1 cellular context compared by ENCODE assay signal in genomic region chr6:124926435-124926834, GRCh38.
TF ChIP-seq lines count a peak whose summit lies in the region.

No MANE protein-coding gene starts in this region.

TF ChIP-seq in liver, 16 proteins besides CTCF, POLR2A, EP300 and RAD21 (continued from another document):
- TF ChIP-seq SP1 (IDR thresholded peaks at IDR 0.05) (peak; percentile 86), EGR1 (IDR thresholded peaks at IDR 0.05; ENCODE audit: low read depth in 2 of 2) (no peak), ATF3 (IDR thresholded peaks at IDR 0.05) (no peak), YY1 (IDR thresholded peaks at IDR 0.05) (peak; percentile 83), RXRA (IDR thresholded peaks at IDR 0.05) (no peak), NR2F2 (IDR thresholded peaks at IDR 0.05) (no peak), REST (IDR thresholded peaks at IDR 0.05) (peak; percentile 24), MAX (IDR thresholded peaks at IDR 0.05) (peak; percentile 40)
TF ChIP-seq in liver: peak in this region for 7.
